Comparison of ENCODE assay signal across 20 cellular contexts in the genomic region with DNA sequence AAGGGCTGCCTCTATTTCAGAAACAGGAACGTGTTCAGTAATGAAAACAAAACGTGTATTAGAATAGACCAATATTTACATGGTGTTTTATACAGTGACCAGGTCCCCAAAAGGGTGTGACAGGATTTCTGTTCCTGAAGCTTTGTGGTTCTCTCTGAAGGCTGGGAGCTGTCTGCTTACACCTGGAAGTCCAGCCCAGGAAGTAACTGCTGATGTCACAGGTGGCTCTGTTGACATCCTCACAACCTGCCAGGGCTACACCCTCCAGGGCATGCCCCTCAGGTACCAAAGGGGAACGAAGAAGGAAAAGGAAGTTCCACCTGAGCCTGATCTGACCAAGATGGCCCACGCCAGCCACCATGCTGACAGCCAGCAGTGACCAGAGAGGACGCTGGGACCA.
"Had no signal": no experiment of that assay in that cellular context is flagged by ENCODE, and none has a peak within 500 bp of the region (broad histone marks: within the 10 kb centered on the region; RNA-seq: fewer than 3 reads in every experiment).

No MANE protein-coding gene starts in this region.

- H3K27ac ChIP-seq: coronary artery, heart right ventricle, left ventricle myocardium inferior, lower lobe of right lung, parathyroid adenoma, right atrium auricular region, sigmoid colon, skin epidermis, stomach, thoracic aorta, transverse colon had no signal

- H3K4me1 ChIP-seq: sigmoid colon, transverse colon had no signal

- H3K9me3 ChIP-seq: heart right ventricle, left ventricle myocardium inferior, lower lobe of right lung, right atrium auricular region, sigmoid colon, stomach, thoracic aorta, transverse colon had no signal

- H3K36me3 ChIP-seq: heart right ventricle, left ventricle myocardium inferior, lower lobe of right lung, right atrium auricular region, sigmoid colon, stomach, thoracic aorta, transverse colon had no signal

- ATAC-seq: esophagus mucosa, heart right ventricle, lower lobe of right lung had no signal

- H3K27me3 ChIP-seq: dorsolateral prefrontal cortex, heart right ventricle, right atrium auricular region, sigmoid colon, stomach, transverse colon had no signal

- H3K4me3 ChIP-seq: coronary artery, dorsolateral prefrontal cortex, heart right ventricle, left ventricle myocardium inferior, lower lobe of right lung, right atrium auricular region, sigmoid colon, skin epidermis, stomach, thoracic aorta, transverse colon had no signal

- DNase-seq: dorsolateral prefrontal cortex; effector memory CD4-positive, alpha-beta T cell; heart right ventricle; hypothalamus; left ventricle myocardium inferior; lower lobe of right lung; midbrain; naive B cell; sigmoid colon; stimulated activated CD4-positive, alpha-beta T cell treated with anti-CD3 and anti-CD28 coated beads, Interleukin-2, amount 100 ng/mL, for 24 hours; stimulated activated naive CD4-positive, alpha-beta T cell; stomach; substantia nigra; transverse colon had no signal
